15 cellular contexts compared by ENCODE assay signal in genomic region chr9:95110956-95111525, GRCh38.
DNase-seq lines count a peak whose midpoint lies in the region; ATAC-seq and TF ChIP-seq lines count a peak whose summit lies in the region.
"Had no signal": no experiment of that assay in that cellular context is flagged by ENCODE, and none has a peak within 500 bp of the region (broad histone marks: within the 10 kb centered on the region; RNA-seq: fewer than 3 reads in every experiment).

No MANE protein-coding gene starts in this region.

- no peaks in the 10 kb centered on the region for H3K27me3 Mint-ChIP-seq in stimulated activated memory B cell treated with anti-CD40 and anti-IgM and Interleukin-4, amounts not matched to agents 10 μg/mL and 1 μg/mL and 100 μg/mL, for 72 hours
- H3K27me3 Mint-ChIP-seq: CD8-positive, alpha-beta memory T cell had no signal

- no peaks in the 10 kb centered on the region for H3K9me3 Mint-ChIP-seq in stimulated activated memory B cell treated with anti-CD40 and anti-IgM and Interleukin-4, amounts not matched to agents 10 μg/mL and 1 μg/mL and 100 μg/mL, for 72 hours
- H3K9me3 Mint-ChIP-seq: CD8-positive, alpha-beta memory T cell; HFFc6 had no signal

- no peak overlapping the region for H4K8ac ChIP-seq in neuronal stem cell (ENCODE audit: low read depth, low read length)

- H2BK15ac ChIP-seq in neuronal stem cell (ENCODE audit: low read length): no peak overlapping the region

- no peak overlapping the region for H3K14ac ChIP-seq in neuronal stem cell (ENCODE audit: low read length)

- H3K9me3 ChIP-seq in neuronal stem cell (replicated peaks in 1 of 2; ENCODE audit: control insufficient read depth in 2 of 2, insufficient read depth in 1 of 2, low read depth in 1 of 2, low read length in 2 of 2) (no peaks in the 10 kb centered on the region), suprapubic skin (no peaks in the 10 kb centered on the region)
- H3K9me3 ChIP-seq: Caco-2 had no signal

- H3K18ac ChIP-seq in neuronal stem cell (ENCODE audit: low read length): peak overlapping the region; percentile 29

- H3K27ac ChIP-seq in foreskin keratinocyte: peak overlapping the region; percentile 42
- H3K27ac ChIP-seq in neuronal stem cell (replicated peaks; ENCODE audit: low read length): no peak overlapping the region
- H3K27ac ChIP-seq in suprapubic skin: no peak overlapping the region
- H3K27ac ChIP-seq: 22Rv1 had no signal

- no peak overlapping the region for H2BK5ac ChIP-seq in neuronal stem cell (ENCODE audit: low read length)

- H3K23ac ChIP-seq in neuronal stem cell (ENCODE audit: low read depth, low read length, poor library complexity): no peak overlapping the region

- WGBS in neuronal stem cell (ENCODE audit: extremely low coverage in 2 of 2, insufficient read length in 2 of 2, insufficient replicate concordance in 1 of 2), 2 donors: no CpG with 5 or more reads among the region's 14 CpGs
- 89% methylated on average over 12 of the region's 14 CpGs for WGBS in suprapubic skin

- H3K27me3 ChIP-seq in foreskin keratinocyte (no peaks in the 10 kb centered on the region), neuronal stem cell (ENCODE audit: control insufficient read depth in 3 of 3, insufficient read depth in 3 of 3, low read depth in 1 of 3, low read length in 3 of 3) (no peaks in the 10 kb centered on the region), suprapubic skin (no peaks in the 10 kb centered on the region)

- H3K4me1 Mint-ChIP-seq in stimulated activated memory B cell treated with anti-CD40 and anti-IgM and Interleukin-4, amounts not matched to agents 10 μg/mL and 1 μg/mL and 100 μg/mL, for 72 hours: no peaks in the 10 kb centered on the region
- H3K4me1 Mint-ChIP-seq: CD8-positive, alpha-beta memory T cell had no signal

- DNase-seq in cardiac septum (ENCODE audit: low spot score): peak; percentile 72
- no peak for DNase-seq in Right ventricle myocardium inferior (ENCODE audit: missing footprints)
- no peak for DNase-seq in foreskin keratinocyte
- no peak for DNase-seq in neuronal stem cell (ENCODE audit: low spot score)
- peak; percentile 53 to 56 for DNase-seq in suprapubic skin (ENCODE audit: low spot score in 2 of 2)
- DNase-seq in stimulated activated CD4-positive, alpha-beta T cell treated with anti-CD3 and anti-CD28 coated beads, Interleukin-12 subunit alpha, Interleukin-12 subunit beta, amount 100 ng/mL, for 4 hours: no peak
- DNase-seq in NCI-H69 (lab: John Stamatoyannopoulos, UW): no peak
- DNase-seq: Caco-2; CD8-positive, alpha-beta memory T cell; DND-41; GDM1; HCEC 1CT; HFFc6 had no signal

- no peak overlapping the region for H3K4me3 Mint-ChIP-seq in stimulated activated memory B cell treated with anti-CD40 and anti-IgM and Interleukin-4, amounts not matched to agents 10 μg/mL and 1 μg/mL and 100 μg/mL, for 72 hours
- H3K4me3 Mint-ChIP-seq: CD8-positive, alpha-beta memory T cell; HFFc6 had no signal

- no peak overlapping the region for H4K91ac ChIP-seq in neuronal stem cell (ENCODE audit: low read depth, low read length, poor library complexity)

- no peak overlapping the region for H3K4me2 ChIP-seq in neuronal stem cell (ENCODE audit: insufficient read depth, low read length, poor library complexity, severe bottlenecking)

- no peak overlapping the region for H3K4me3 ChIP-seq in neuronal stem cell (ENCODE audit: low read length in 2 of 2)
- H3K4me3 ChIP-seq in suprapubic skin: no peak overlapping the region

- TF ChIP-seq POLR2A in suprapubic skin (IDR thresholded peaks at IDR 0.05): no peak

- ATAC-seq in Right ventricle myocardium inferior: no peak
- ATAC-seq in foreskin keratinocyte: no peak
- no peak for ATAC-seq in stimulated activated memory B cell treated with anti-CD40 and anti-IgM and Interleukin-4, amounts not matched to agents 10 μg/mL and 1 μg/mL and 100 μg/mL, for 72 hours

- H3K36me3 ChIP-seq in neuronal stem cell (replicated peaks in 1 of 2; ENCODE audit: control insufficient read depth in 2 of 2, insufficient read depth in 2 of 2, low read length in 2 of 2) (peaks cover 13 to 74% of the 10 kb centered on the region in 2 donors), suprapubic skin (peaks cover 64% of the 10 kb centered on the region)

- no peak overlapping the region for H2AFZ ChIP-seq in neuronal stem cell (ENCODE audit: low read length)

- no peak overlapping the region for H2BK120ac ChIP-seq in neuronal stem cell (ENCODE audit: low read depth, low read length)

- peaks cover 41% of the 10 kb centered on the region for H3K36me3 Mint-ChIP-seq in stimulated activated memory B cell treated with anti-CD40 and anti-IgM and Interleukin-4, amounts not matched to agents 10 μg/mL and 1 μg/mL and 100 μg/mL, for 72 hours

- no peak overlapping the region for H2AK5ac ChIP-seq in neuronal stem cell (ENCODE audit: low read depth, low read length)

- H3K4me1 ChIP-seq in foreskin keratinocyte (peaks cover 4% of the 10 kb centered on the region), neuronal stem cell (ENCODE audit: control insufficient read depth in 2 of 2, insufficient read depth in 1 of 2, low read depth in 1 of 2, low read length in 2 of 2) (no peaks in the 10 kb centered on the region), suprapubic skin (peaks cover 15% of the 10 kb centered on the region)
- H3K4me1 ChIP-seq: Caco-2 had no signal

- no peaks in the 10 kb centered on the region for H3K79me1 ChIP-seq in neuronal stem cell (ENCODE audit: low read depth, low read length)

- TF ChIP-seq CTCF in foreskin keratinocyte (conservative IDR thresholded peaks at IDR 0.05): no peak
- no peak for TF ChIP-seq CTCF in suprapubic skin (IDR thresholded peaks at IDR 0.05)

- no peak overlapping the region for H3K9ac ChIP-seq in neuronal stem cell (ENCODE audit: low read depth, low read length, poor library complexity)

- H3K27ac Mint-ChIP-seq in stimulated activated memory B cell treated with anti-CD40 and anti-IgM and Interleukin-4, amounts not matched to agents 10 μg/mL and 1 μg/mL and 100 μg/mL, for 72 hours: no peak overlapping the region
- H3K27ac Mint-ChIP-seq: HFFc6 had no signal

- intact Hi-C loops in cardiac septum (cut with DNase I): no loop called here
- intact Hi-C loops in Right ventricle myocardium inferior (cut with DNase I): loop anchor here (5.0 kb wide), 1 partner anchor 99 kb away; no protein-coding TSS in a partner anchor

- no peak overlapping the region for H2BK12ac ChIP-seq in neuronal stem cell (ENCODE audit: low read length)

- no peak overlapping the region for H3K4ac ChIP-seq in neuronal stem cell (ENCODE audit: low read length)

- TF ChIP-seq EP300 in suprapubic skin (IDR thresholded peaks at IDR 0.05): no peak

Comparison
In these comparisons a context has a peak if more than half of its experiments do, and no peak if none do; other contexts are left out.
1. DNase-seq: peak in cardiac septum (single experiment) and suprapubic skin (2 of 2); none in Right ventricle myocardium inferior (single experiment), foreskin keratinocyte (0 of 2), neuronal stem cell (single experiment), stimulated activated CD4-positive, alpha-beta T cell treated with anti-CD3 and anti-CD28 coated beads, Interleukin-12 subunit alpha, Interleukin-12 subunit beta, amount 100 ng/mL, for 4 hours (single experiment) and NCI-H69 (single experiment).